In genomic region chr20:10434832-10435812, GRCh38 we compare ENCODE assay signal across 8 cellular contexts. TPM values are rescaled to one million over a fixed set of nuclear protein-coding genes. Genes with fewer than 3 reads are reported as not detected.
DNase-seq lines count a peak whose midpoint lies in the region; ATAC-seq and TF ChIP-seq lines count a peak whose summit lies in the region.

SLX4IP (plus strand) TSS chr20:10435305; CDS start chr20:10458205, 22,900 bp downstream.

- peak within 1 kb of the TSS; percentile 79 for H3K4me3 ChIP-seq in GM12864 (ENCODE audit: low read depth, low read length)
- peak within 1 kb of the TSS; percentile 81 for H3K4me3 ChIP-seq in thymus (ENCODE audit: low read length)

- WGBS in thymus = 3% methylated on average over 32 of the region's 32 CpGs

- peak within 1 kb of the TSS; percentile 98 for H3K4me3 Mint-ChIP-seq in activated naive CD8-positive, alpha-beta T cell treated with anti-CD3 and anti-CD28 coated beads, Interleukin-2, amount 10 ng/mL, durations not matched to agents 7 days and 5 days
- H3K4me3 Mint-ChIP-seq in osteocyte (ENCODE audit: unreplicated experiment) = peak within 1 kb of the TSS; percentile 92

- POLR2A ChIA-PET in activated naive CD8-positive, alpha-beta T cell treated with anti-CD3 and anti-CD28 coated beads, Interleukin-2, amount 10 ng/mL, durations not matched to agents 7 days and 5 days (lab: Charles Lee) = interaction anchor here (0.7 to 2.0 kb wide), 8 partner anchors 16 to 239 kb away, joined by 3 to 11 read pairs (median 4); partner anchors contain the start of gene JAG1

- H3K4me1 ChIP-seq in thymus (ENCODE audit: control insufficient read depth, insufficient read depth, low read length) = peaks cover 5% of the 10 kb centered on the region

- no peaks in the 10 kb centered on the region for H3K27me3 ChIP-seq in thymus (ENCODE audit: control insufficient read depth, insufficient read depth)

- H3K27ac Mint-ChIP-seq in activated naive CD8-positive, alpha-beta T cell treated with anti-CD3 and anti-CD28 coated beads, Interleukin-2, amount 10 ng/mL, durations not matched to agents 7 days and 5 days = peak within 1 kb of the TSS; percentile 94
- H3K27ac Mint-ChIP-seq in osteocyte (ENCODE audit: unreplicated experiment) = peak within 1 kb of the TSS; percentile 97

- peaks cover 30% of the 10 kb centered on the region for H3K4me1 Mint-ChIP-seq in activated naive CD8-positive, alpha-beta T cell treated with anti-CD3 and anti-CD28 coated beads, Interleukin-2, amount 10 ng/mL, durations not matched to agents 7 days and 5 days
- H3K4me1 Mint-ChIP-seq in osteocyte (ENCODE audit: unreplicated experiment) = peaks cover 25% of the 10 kb centered on the region

- peak; percentile 62 for ATAC-seq in HG02678 (IDR thresholded peaks at IDR 0.05; ENCODE audit: unreplicated experiment)
- ATAC-seq in activated naive CD8-positive, alpha-beta T cell treated with anti-CD3 and anti-CD28 coated beads, Interleukin-2, amount 10 ng/mL, durations not matched to agents 7 days and 5 days (ENCODE audit: low read depth) = peak; percentile 77

- H3K27ac ChIP-seq in thymus (ENCODE audit: low read depth) = peak within 1 kb of the TSS; percentile 98

- H3K36me3 Mint-ChIP-seq in activated naive CD8-positive, alpha-beta T cell treated with anti-CD3 and anti-CD28 coated beads, Interleukin-2, amount 10 ng/mL, durations not matched to agents 7 days and 5 days = peaks cover 1% of the 10 kb centered on the region
- no peaks in the 10 kb centered on the region for H3K36me3 Mint-ChIP-seq in osteocyte (ENCODE audit: unreplicated experiment)

- intact Hi-C loops in head of caudate nucleus (cut with DNase I) = loop anchor here (5.0 kb wide), 2 partner anchors 218 to 458 kb away; partner anchors contain the start of gene SNAP25

- H3K9me3 Mint-ChIP-seq in activated naive CD8-positive, alpha-beta T cell treated with anti-CD3 and anti-CD28 coated beads, Interleukin-2, amount 10 ng/mL, durations not matched to agents 7 days and 5 days = no peaks in the 10 kb centered on the region
- no peaks in the 10 kb centered on the region for H3K9me3 Mint-ChIP-seq in osteocyte (ENCODE audit: unreplicated experiment)

- no peaks in the 10 kb centered on the region for H3K27me3 Mint-ChIP-seq in activated naive CD8-positive, alpha-beta T cell treated with anti-CD3 and anti-CD28 coated beads, Interleukin-2, amount 10 ng/mL, durations not matched to agents 7 days and 5 days
- no peaks in the 10 kb centered on the region for H3K27me3 Mint-ChIP-seq in osteocyte (ENCODE audit: unreplicated experiment)

- no peaks in the 10 kb centered on the region for H3K36me3 ChIP-seq in thymus (ENCODE audit: control insufficient read depth, insufficient read depth)

- TF ChIP-seq CTCF in GM12864 (IDR thresholded peaks at IDR 0.05; ENCODE audit: low read depth, low read length, missing control alignments) = no peak
- no peak for TF ChIP-seq CTCF in osteocyte (IDR thresholded peaks at IDR 0.05)

- DNase-seq in GM12864 (ENCODE audit: low read depth) (peak; percentile 95), NCI-H1105 treated with DMSO at 0.1 percent for 48 hours (lab: John Stamatoyannopoulos, UW) (peak; percentile 99), SKM-1 treated with dmso at 0.1 percent for 144 hours (lab: John Stamatoyannopoulos, UW; ENCODE audit: unreplicated experiment) (peak; percentile 71), head of caudate nucleus (peak; percentile 80 to 97 (median 93)), osteocyte (ENCODE audit: extremely low spot score, unreplicated experiment) (peak; percentile 94)
- peak; percentile 75 for DNase-seq in activated naive CD8-positive, alpha-beta T cell treated with anti-CD3 and anti-CD28 coated beads, Interleukin-2, amount 10 ng/mL, durations not matched to agents 7 days and 5 days

- H3K9me3 ChIP-seq in thymus (ENCODE audit: control insufficient read depth) = no peaks in the 10 kb centered on the region

RNA-seq across cellular contexts. Expression of gene SLX4IP, which starts in this region (rescaled TPM):
- 1 to 10 TPM; 7.6 to 8.5 TPM for total RNA-seq in activated naive CD8-positive, alpha-beta T cell treated with anti-CD3 and anti-CD28 coated beads, Interleukin-2, amount 10 ng/mL, durations not matched to agents 7 days and 5 days
- 5.4 and 6.0 TPM in 2 replicates for total RNA-seq in osteocyte
- polyA plus RNA-seq in thymus = 7.4 TPM

Comparison
In these comparisons a context has a peak if more than half of its experiments do, and no peak if none do; other contexts are left out.
1. Peak in every context shown above with its lines: DNase-seq, ATAC-seq, H3K4me3 ChIP-seq and H3K27ac ChIP-seq.